In the genomic region with DNA sequence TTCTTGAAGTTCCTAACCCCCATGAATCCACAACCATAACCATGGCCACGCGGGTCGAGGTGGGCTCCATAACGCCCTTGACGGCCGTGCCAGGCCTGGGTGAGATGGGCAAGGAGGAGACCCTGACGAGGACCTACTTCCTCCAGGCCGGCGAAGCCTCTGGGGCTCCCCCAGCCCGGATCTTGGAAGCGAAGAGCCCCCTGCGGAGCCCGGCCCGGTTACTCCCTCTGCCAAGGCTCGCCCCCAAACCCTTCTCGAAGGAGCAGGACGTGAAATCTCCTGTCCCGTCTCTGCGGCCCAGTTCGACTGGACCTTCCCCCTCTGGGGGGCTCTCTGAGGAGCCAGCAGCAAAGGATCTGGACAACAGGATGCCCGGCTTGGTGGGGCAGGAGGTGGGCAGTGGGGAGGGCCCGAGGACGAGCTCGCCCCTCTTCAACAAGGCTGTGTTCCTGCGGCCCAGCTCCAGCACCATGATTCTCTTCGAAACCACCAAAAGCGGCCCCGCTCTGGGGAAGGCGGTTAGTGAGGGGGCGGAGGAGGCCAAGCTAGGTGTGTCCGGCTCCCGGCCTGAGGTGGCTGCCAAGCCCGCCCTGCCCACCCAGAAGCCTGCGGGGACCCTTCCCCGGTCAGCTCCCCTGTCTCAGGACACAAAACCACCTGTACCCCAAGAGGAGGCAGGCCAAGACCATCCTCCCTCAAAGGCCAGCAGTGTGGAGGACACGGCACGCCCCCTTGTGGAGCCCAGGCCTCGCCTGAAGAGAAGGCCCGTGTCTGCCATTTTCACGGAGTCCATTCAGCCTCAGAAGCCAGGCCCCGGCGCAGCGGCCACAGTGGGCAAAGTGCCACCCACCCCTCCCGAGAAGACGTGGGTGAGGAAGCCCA, we compare ENCODE assay signal across 10 cellular contexts.
A peak's percentile ranks its signal among the peaks of the same experiment; 100 is the strongest.
DNase-seq lines count a peak whose midpoint lies in the region; ATAC-seq and TF ChIP-seq lines count a peak whose summit lies in the region.
"Had no signal": no experiment of that assay in that cellular context is flagged by ENCODE, and none has a peak within 500 bp of the region (broad histone marks: within the 10 kb centered on the region; RNA-seq: fewer than 3 reads in every experiment).

No MANE protein-coding gene starts in this region.

- H3K9me3 ChIP-seq in colonic mucosa, result no peaks in the 10 kb centered on the region

- H3K4me1 Mint-ChIP-seq in nephron, result peaks cover 32% of the 10 kb centered on the region

- DNase-seq in ELF-1 (ENCODE audit: low read depth, low spot score), result peak; percentile 53
- peak; percentile 19 for DNase-seq in NB4 (ENCODE audit: low read depth)
- peak; percentile 54 for DNase-seq in colonic mucosa
- no peak for DNase-seq in left lobe of liver (ENCODE audit: low spot score)
- no peak for DNase-seq in AML-193 (lab: John Stamatoyannopoulos, UW)
- DNase-seq: NCI-H146, retina had no signal

- H3K4me3 ChIP-seq in NB4 (ENCODE audit: low read depth, low read length), result no peak overlapping the region
- H3K4me3 ChIP-seq in colonic mucosa, result no peak overlapping the region

- no peaks in the 10 kb centered on the region for H3K27me3 ChIP-seq in colonic mucosa

- intact Hi-C loops in colonic mucosa (cut with DNase I), result no loop called here

- H3K27ac ChIP-seq in colonic mucosa, result peak overlapping the region; percentile 80

- no peaks in the 10 kb centered on the region for H3K4me1 ChIP-seq in colonic mucosa

- peak overlapping the region; percentile 13 to 62 for H3K9ac ChIP-seq in colonic mucosa (ENCODE audit: low read depth in 2 of 2, low read length in 2 of 2)

- peak; percentile 29 for TF ChIP-seq CTCF in NB4 (IDR thresholded peaks at IDR 0.05; ENCODE audit: low read depth, low read length)
- peak; percentile 30 for TF ChIP-seq CTCF in colonic mucosa (IDR thresholded peaks at IDR 0.05)
- TF ChIP-seq CTCF in nephron (IDR thresholded peaks at IDR 0.05; ENCODE audit: unreplicated experiment in 3 of 3), result peak; percentile 26 to 43 (median 31)

- no peaks in the 10 kb centered on the region for H3K9me3 Mint-ChIP-seq in nephron

- peak overlapping the region in 2 of 3 experiments; percentile 29 to 52 for H3K27ac Mint-ChIP-seq in nephron

- no peak for ATAC-seq in HG03045 (IDR thresholded peaks at IDR 0.05; ENCODE audit: unreplicated experiment)
- ATAC-seq in GM21723 (IDR thresholded peaks at IDR 0.05; ENCODE audit: unreplicated experiment), result no peak
- ATAC-seq in left lobe of liver, result no peak

- no peaks in the 10 kb centered on the region for H3K36me3 ChIP-seq in colonic mucosa

- no peak overlapping the region for H3K4me3 Mint-ChIP-seq in nephron

- no peak for TF ChIP-seq POLR2A in NB4 (IDR thresholded peaks at IDR 0.05; ENCODE audit: extremely low read depth, insufficient read length)

- H3K36me3 Mint-ChIP-seq in nephron (ENCODE audit: low read depth), result no peaks in the 10 kb centered on the region

- no peaks in the 10 kb centered on the region for H3K27me3 Mint-ChIP-seq in nephron (ENCODE audit: low read depth)

Comparison
In these comparisons a context has a peak if more than half of its experiments do, and no peak if none do; other contexts are left out.
1. DNase-seq: peak in ELF-1 (single experiment), NB4 (single experiment) and colonic mucosa (single experiment); none in left lobe of liver (single experiment) and AML-193 (0 of 2).
2. Peak in every context shown above with its lines, with median percentiles within 50 percentile points of each other: CTCF ChIP-seq.